ENCODE assay signal across 11 cellular contexts in genomic region chr2:221465776-221466175, GRCh38.
DNase-seq lines count a peak whose midpoint lies in the region; ATAC-seq and TF ChIP-seq lines count a peak whose summit lies in the region.
"Had no signal": no experiment of that assay in that cellular context is flagged by ENCODE, and none has a peak within 500 bp of the region (broad histone marks: within the 10 kb centered on the region; RNA-seq: fewer than 3 reads in every experiment).

No MANE protein-coding gene starts in this region.

- H3K27ac ChIP-seq in psoas muscle = no peak overlapping the region

- peak; percentile 1 for DNase-seq in stimulated activated CD8-positive, alpha-beta memory T cell treated with anti-CD3 and anti-CD28 coated beads, Interleukin-4, amount 100 ng/mL, for 24 hours (ENCODE audit: low read depth)
- DNase-seq in stimulated activated CD8-positive, alpha-beta memory T cell treated with anti-CD3 and anti-CD28 coated beads, Interleukin-4, amount 100 ng/mL, for 48 hours = no peak
- DNase-seq in T-helper 17 cell = no peak
- no peak for DNase-seq in left colon
- DNase-seq in MG63 = no peak
- no peak for DNase-seq in globus pallidus (ENCODE audit: low spot score)
- no peak for DNase-seq in psoas muscle
- DNase-seq: NCI-H2081 had no signal

- intact Hi-C loops in left colon (cut with DNase I, micrococcal nuclease) (no loop called here), psoas muscle (cut with DNase I) (no loop called here)

- TF ChIP-seq CTCF in psoas muscle (IDR thresholded peaks at IDR 0.05) = no peak

- no peaks in the 10 kb centered on the region for H3K4me1 ChIP-seq in psoas muscle

- H3K27me3 Mint-ChIP-seq in T-helper 17 cell = no peaks in the 10 kb centered on the region

- WGBS in psoas muscle, 3 donors = 92 to 96% (median 93%) methylated on average over 11 of the region's 11 CpGs

- ATAC-seq in HG03064 (IDR thresholded peaks at IDR 0.05; ENCODE audit: low read depth, unreplicated experiment) (peak; percentile 65), T-helper 17 cell (peak; percentile 37), left colon (no peak), psoas muscle (no peak)
- ATAC-seq: HCT116 had no signal

- peak overlapping the region; percentile 3 for H3K27ac Mint-ChIP-seq in T-helper 17 cell
- H3K27ac Mint-ChIP-seq: CD14-positive monocyte had no signal

- no peaks in the 10 kb centered on the region for H3K36me3 ChIP-seq in MG63
- no peaks in the 10 kb centered on the region for H3K36me3 ChIP-seq in psoas muscle (ENCODE audit: insufficient read depth in 1 of 2, low read depth in 1 of 2)

- no peaks in the 10 kb centered on the region for H3K27me3 ChIP-seq in MG63
- H3K27me3 ChIP-seq in psoas muscle (ENCODE audit: insufficient read depth in 3 of 3, low read length in 2 of 3) = no peaks in the 10 kb centered on the region

- H3K36me3 Mint-ChIP-seq in T-helper 17 cell (ENCODE audit: low read depth) = no peaks in the 10 kb centered on the region
- H3K36me3 Mint-ChIP-seq: CD14-positive monocyte had no signal

- H3K9me3 ChIP-seq in T-helper 17 cell (ENCODE audit: control insufficient read depth, low read length, poor library complexity, severe bottlenecking) (no peaks in the 10 kb centered on the region), MG63 (no peaks in the 10 kb centered on the region), psoas muscle (no peaks in the 10 kb centered on the region)

- peaks cover 36% of the 10 kb centered on the region for H3K4me1 Mint-ChIP-seq in T-helper 17 cell

- H3K4me3 Mint-ChIP-seq in T-helper 17 cell = peak overlapping the region; percentile 33
- H3K4me3 Mint-ChIP-seq: CD14-positive monocyte had no signal

- H3K4me3 ChIP-seq in MG63 = no peak overlapping the region
- H3K4me3 ChIP-seq in psoas muscle = no peak overlapping the region

Comparison
In these comparisons a context has a peak if more than half of its experiments do, and no peak if none do; other contexts are left out.
1. ATAC-seq: peak in HG03064 (single experiment) and T-helper 17 cell (single experiment); none in left colon (single experiment) and psoas muscle (0 of 4).